In genomic region chr1:77222496-77222895, GRCh38 we compare ENCODE assay signal across 26 cellular contexts. TPM values are rescaled to one million over a fixed set of nuclear protein-coding genes. Genes with fewer than 3 reads are reported as not detected.
"Had no signal": no experiment of that assay in that cellular context is flagged by ENCODE, and none has a peak within 500 bp of the region (broad histone marks: within the 10 kb centered on the region; RNA-seq: fewer than 3 reads in every experiment).

No MANE protein-coding gene starts in this region.

- H3K27me3 Mint-ChIP-seq: naive B cell; natural killer cell treated with Interleukin-12 subunit alpha and Interleukin-12 subunit beta and Interleukin-15 and Interleukin-18, amount 100 ng/mL, for 72 hours; stimulated activated memory B cell treated with anti-CD40 and anti-IgM and Interleukin-4, amounts not matched to agents 10 μg/mL and 1 μg/mL and 100 μg/mL, for 72 hours had no signal

- DNase-seq: dermis blood vessel endothelial cell; effector memory CD4-positive, alpha-beta T cell; foreskin keratinocyte; heart left ventricle; left ventricle myocardium superior; lower lobe of right lung; mucosa of descending colon; naive B cell; nucleus accumbens; stimulated activated CD4-positive, alpha-beta T cell treated with anti-CD3 and anti-CD28 coated beads, Interleukin-2, amount 100 ng/mL, for 24 hours; stimulated activated CD4-positive, alpha-beta T cell treated with anti-CD3 and anti-CD28 coated beads, Interleukin-4, amount 100 ng/mL, for 4 hours; stimulated activated naive CD8-positive, alpha-beta T cell treated with anti-CD3 and anti-CD28 coated beads, Interleukin-15, Interleukin-2, amounts not matched to agents 100 U/mL and 50 U/mL, for 24 hours; substantia nigra; testis; tibial artery; upper lobe of left lung had no signal

- H3K9me3 Mint-ChIP-seq: natural killer cell treated with Interleukin-12 subunit alpha and Interleukin-12 subunit beta and Interleukin-15 and Interleukin-18, amount 100 ng/mL, for 72 hours; stimulated activated memory B cell treated with anti-CD40 and anti-IgM and Interleukin-4, amounts not matched to agents 10 μg/mL and 1 μg/mL and 100 μg/mL, for 72 hours had no signal

- H3K4me3 ChIP-seq: coronary artery, esophagus muscularis mucosa, gastroesophageal sphincter, heart left ventricle, hepatocyte, lower lobe of right lung, mucosa of descending colon, prostate gland, right atrium auricular region, smooth muscle cell, testis, tibial artery, upper lobe of left lung had no signal

- H3K4me1 ChIP-seq: foreskin keratinocyte, prostate gland, testis had no signal

- ATAC-seq: foreskin keratinocyte; gastroesophageal sphincter; heart left ventricle; left ventricle myocardium superior; lower lobe of right lung; mucosa of descending colon; natural killer cell treated with Interleukin-12 subunit alpha and Interleukin-12 subunit beta and Interleukin-15 and Interleukin-18, amount 100 ng/mL, for 72 hours; sciatic nerve; stimulated activated memory B cell treated with anti-CD40 and anti-IgM and Interleukin-4, amounts not matched to agents 10 μg/mL and 1 μg/mL and 100 μg/mL, for 72 hours; stimulated activated naive CD8-positive, alpha-beta T cell treated with anti-CD3 and anti-CD28 coated beads, Interleukin-15, Interleukin-2, amounts not matched to agents 100 U/mL and 50 U/mL, for 24 hours had no signal

- H3K9me3 ChIP-seq: esophagus muscularis mucosa, gastroesophageal sphincter, heart left ventricle, lower lobe of right lung, mucosa of descending colon, prostate gland, right atrium auricular region, testis, tibial artery, upper lobe of left lung had no signal

- H3K36me3 Mint-ChIP-seq: naive B cell; natural killer cell treated with Interleukin-12 subunit alpha and Interleukin-12 subunit beta and Interleukin-15 and Interleukin-18, amount 100 ng/mL, for 72 hours had no signal

- H3K27ac Mint-ChIP-seq: natural killer cell treated with Interleukin-12 subunit alpha and Interleukin-12 subunit beta and Interleukin-15 and Interleukin-18, amount 100 ng/mL, for 72 hours; stimulated activated memory B cell treated with anti-CD40 and anti-IgM and Interleukin-4, amounts not matched to agents 10 μg/mL and 1 μg/mL and 100 μg/mL, for 72 hours had no signal

- H3K27ac ChIP-seq: coronary artery, esophagus muscularis mucosa, foreskin keratinocyte, gastroesophageal sphincter, heart left ventricle, hepatocyte, lower lobe of right lung, prostate gland, right atrium auricular region, testis, tibial artery, upper lobe of left lung had no signal

- H3K36me3 ChIP-seq: esophagus muscularis mucosa, heart left ventricle, lower lobe of right lung, prostate gland, right atrium auricular region, tibial artery, upper lobe of left lung had no signal

- H3K4me3 Mint-ChIP-seq: natural killer cell treated with Interleukin-12 subunit alpha and Interleukin-12 subunit beta and Interleukin-15 and Interleukin-18, amount 100 ng/mL, for 72 hours; stimulated activated memory B cell treated with anti-CD40 and anti-IgM and Interleukin-4, amounts not matched to agents 10 μg/mL and 1 μg/mL and 100 μg/mL, for 72 hours had no signal

- H3K27me3 ChIP-seq: esophagus muscularis mucosa, foreskin keratinocyte, gastroesophageal sphincter, heart left ventricle, hepatocyte, right atrium auricular region, testis, tibial artery, upper lobe of left lung had no signal

RNA-seq across cellular contexts. Expression of gene AK5, which starts 59.3 kb away (rescaled TPM):
- total RNA-seq: hepatocyte, smooth muscle cell had no signal
